In the genomic region with DNA sequence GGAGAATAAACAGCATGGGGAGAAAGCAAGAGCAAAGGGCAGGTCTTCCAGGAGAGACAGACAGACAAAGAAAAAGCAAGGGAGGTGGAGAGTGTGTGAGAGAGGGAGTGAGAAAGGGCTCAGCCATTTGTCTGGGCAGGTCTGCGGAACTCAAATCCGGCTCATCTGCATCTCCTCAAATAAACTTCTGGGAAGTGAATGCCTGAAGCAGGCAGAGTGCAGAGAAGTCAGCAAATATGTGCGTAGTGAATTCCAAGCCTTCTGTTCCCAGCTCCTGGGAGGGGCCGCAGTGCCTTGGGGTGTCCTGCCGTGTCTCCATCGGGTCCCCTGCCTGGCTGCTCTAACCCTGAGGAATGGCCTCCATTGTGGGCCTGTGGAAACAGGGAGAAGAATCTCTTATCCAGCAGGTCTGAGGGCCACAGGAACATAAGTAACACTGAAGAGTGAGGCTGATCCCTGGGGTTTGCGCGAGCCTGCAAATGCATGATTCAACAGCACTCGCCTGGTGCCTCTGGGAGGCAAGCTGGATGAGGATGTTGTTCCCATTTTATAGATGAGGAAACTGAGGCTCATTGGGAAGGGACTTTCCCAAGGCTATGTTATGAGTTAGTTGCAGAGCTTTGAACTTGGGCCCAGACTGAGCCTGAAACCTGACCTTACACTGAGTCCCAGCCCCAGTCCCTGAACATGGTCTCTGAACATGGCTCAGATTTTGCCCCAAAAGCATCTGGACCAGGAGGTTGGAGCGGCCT, we compare ENCODE assay signal across 16 cellular contexts. TPM values are rescaled to one million over a fixed set of nuclear protein-coding genes. Genes with fewer than 3 reads are reported as not detected.
"Had no signal": no experiment of that assay in that cellular context is flagged by ENCODE, and none has a peak within 500 bp of the region (broad histone marks: within the 10 kb centered on the region; RNA-seq: fewer than 3 reads in every experiment).

No MANE protein-coding gene starts in this region.

- H3K9me3 ChIP-seq: pancreas, SK-N-SH, thyroid gland, uterus had no signal

- H3K27ac Mint-ChIP-seq: activated B cell treated with CpG ODN at 0.5 μM for 24 hours; activated CD4-positive, alpha-beta T cell treated with anti-CD3 and anti-CD28 coated beads, Interleukin-2, amount 10 ng/mL, durations not matched to agents 7 days and 5 days; T-helper 1 cell treated with Interleukin-12 subunit alpha and Interleukin-12 subunit beta and Interleukin-4 antibody, amounts not matched to agents 30 μg/mL and 1 μg/mL, for 36 hours had no signal

- H3K36me3 Mint-ChIP-seq: activated naive CD4-positive, alpha-beta T cell treated with anti-CD3 and anti-CD28 coated beads, Interleukin-2, amount 50 U/mL, for 72 hours had no signal

- H3K4me3 Mint-ChIP-seq: activated B cell treated with CpG ODN at 0.5 μM for 24 hours; activated CD4-positive, alpha-beta T cell treated with anti-CD3 and anti-CD28 coated beads, Interleukin-2, amount 10 ng/mL, durations not matched to agents 7 days and 5 days; nephron; T-helper 1 cell treated with Interleukin-12 subunit alpha and Interleukin-12 subunit beta and Interleukin-4 antibody, amounts not matched to agents 30 μg/mL and 1 μg/mL, for 36 hours had no signal

- H3K4me3 ChIP-seq: hepatocyte, lung, pancreas, thyroid gland, uterus had no signal

- H3K9me3 Mint-ChIP-seq: activated B cell treated with CpG ODN at 0.5 μM for 24 hours; activated CD4-positive, alpha-beta T cell treated with anti-CD3 and anti-CD28 coated beads, Interleukin-2, amount 10 ng/mL, durations not matched to agents 7 days and 5 days; activated naive CD4-positive, alpha-beta T cell treated with anti-CD3 and anti-CD28 coated beads, Interleukin-2, amount 50 U/mL, for 72 hours; nephron; T-helper 1 cell treated with Interleukin-12 subunit alpha and Interleukin-12 subunit beta and Interleukin-4 antibody, amounts not matched to agents 30 μg/mL and 1 μg/mL, for 36 hours had no signal

- H3K27me3 ChIP-seq: pancreas, thyroid gland, uterus had no signal

- H3K4me1 Mint-ChIP-seq: activated B cell treated with CpG ODN at 0.5 μM for 24 hours; activated CD4-positive, alpha-beta T cell treated with anti-CD3 and anti-CD28 coated beads, Interleukin-2, amount 10 ng/mL, durations not matched to agents 7 days and 5 days had no signal

- H3K36me3 ChIP-seq: brain microvascular endothelial cell, pancreas, thyroid gland, uterus had no signal

- H3K27ac ChIP-seq: brain microvascular endothelial cell, hepatocyte, pancreas, thyroid gland, uterus had no signal

- ATAC-seq: activated naive CD4-positive, alpha-beta T cell treated with anti-CD3 and anti-CD28 coated beads, Interleukin-2, amount 50 U/mL, for 72 hours; pancreas had no signal

- DNase-seq: activated B cell treated with CpG ODN at 0.5 μM for 24 hours; activated CD4-positive, alpha-beta T cell treated with anti-CD3 and anti-CD28 coated beads, Interleukin-2, amount 10 ng/mL, durations not matched to agents 7 days and 5 days; activated T-cell treated with anti-CD3 and anti-CD28 coated beads, Interleukin-2, amount 50 U/mL, for 1 hour; amniotic stem cell; brain microvascular endothelial cell; cerebellar nuclear complex; pancreas; SK-N-SH; small intestine; thyroid gland; uterus had no signal

- H3K4me1 ChIP-seq: pancreas, thyroid gland, uterus had no signal

RNA-seq across cellular contexts. Expression of a gene that starts 27.5 kb away (rescaled TPM):
- total RNA-seq: activated CD4-positive, alpha-beta T cell treated with anti-CD3 and anti-CD28 coated beads, Interleukin-2, amount 10 ng/mL, durations not matched to agents 7 days and 5 days; activated naive CD4-positive, alpha-beta T cell treated with anti-CD3 and anti-CD28 coated beads, Interleukin-2, amount 50 U/mL, for 72 hours; hepatocyte; thyroid gland; uterus had no signal
- polyA plus RNA-seq: SK-N-SH, small intestine had no signal
